Comparison of ENCODE assay signal across 9 cellular contexts in the genomic region with DNA sequence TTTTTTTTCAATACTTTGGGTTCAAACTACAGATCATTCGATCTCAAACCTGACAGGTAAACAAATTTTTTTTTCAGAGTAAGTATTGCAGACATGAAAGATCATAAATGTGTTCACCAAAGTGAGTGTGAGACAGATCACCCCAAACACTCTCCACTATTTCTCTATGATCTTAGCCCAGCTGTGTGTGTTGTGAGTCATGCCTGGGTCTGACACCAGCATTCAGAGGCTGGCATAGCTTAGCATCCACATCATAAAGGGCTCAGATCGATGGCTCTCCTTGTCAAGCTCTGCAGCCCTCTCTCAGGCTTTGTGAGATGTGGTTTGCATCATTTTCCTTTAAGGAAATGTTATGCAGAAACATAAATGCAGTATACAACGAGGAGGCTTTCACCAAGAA.
DNase-seq lines count a peak whose midpoint lies in the region; ATAC-seq, FAIRE-seq and TF ChIP-seq lines count a peak whose summit lies in the region.
"Had no signal": no experiment of that assay in that cellular context is flagged by ENCODE, and none has a peak within 500 bp of the region (broad histone marks: within the 10 kb centered on the region; RNA-seq: fewer than 3 reads in every experiment).

No MANE protein-coding gene starts in this region.

- H3K27ac ChIP-seq in HepG2 (ENCODE audit: extremely low read length, insufficient read depth, low read length): no peak overlapping the region
- no peak overlapping the region for H3K27ac ChIP-seq in Karpas-422 (ENCODE audit: low read length)

- in situ Hi-C loops in HepG2 (cut with HindIII; ENCODE audit: extremely low pct_ligation_motif_present, low pct_unique_long_range_greater_than_20kb): no loop called here

- H3K4me1 ChIP-seq in HepG2 (ENCODE audit: insufficient read depth, low read length): peaks cover 33% of the 10 kb centered on the region
- no peaks in the 10 kb centered on the region for H3K4me1 ChIP-seq in Karpas-422 (ENCODE audit: low read length)

- H4K20me1 ChIP-seq in HepG2 (ENCODE audit: insufficient read depth, low read length) (no peaks in the 10 kb centered on the region), Karpas-422 (ENCODE audit: insufficient read depth, low read depth, low read length) (no peaks in the 10 kb centered on the region)

- H3K9me3 ChIP-seq in HepG2 (ENCODE audit: low read length) (no peaks in the 10 kb centered on the region), Karpas-422 (ENCODE audit: low read length) (no peaks in the 10 kb centered on the region)

- no peaks in the 10 kb centered on the region for H3K9me2 ChIP-seq in Karpas-422 (replicated peaks; ENCODE audit: insufficient read depth, low read length)

- TF ChIP-seq RAD21 in HepG2 (CRISPR knock-in tag; IDR thresholded peaks at IDR 0.05): no peak

- DNase-seq in AG08396 (ENCODE audit: low spot score) (peak; percentile 69), HT1080 (ENCODE audit: low read depth) (peak; percentile 85), amniotic epithelial cell (ENCODE audit: low read depth) (peak; percentile 77), HepG2 (ENCODE audit: low spot score) (peak; percentile 43), Karpas-422 (no peak), NOMO-1 treated with dmso at 0.1 percent for 144 hours (lab: John Stamatoyannopoulos, UW; ENCODE audit: unreplicated experiment) (no peak), NCI-H1105 treated with DMSO at 0.1 percent for 48 hours (lab: John Stamatoyannopoulos, UW) (no peak)

- WGBS in HepG2 (ENCODE audit: low lambda C conversion rate): 21% methylated on average over 3 of the region's 3 CpGs

- H3K79me2 ChIP-seq in HepG2 (ENCODE audit: insufficient read depth, low read length) (no peaks in the 10 kb centered on the region), Karpas-422 (ENCODE audit: low read length) (no peaks in the 10 kb centered on the region)

- TF ChIP-seq POLR2A in HepG2 (IDR thresholded peaks at IDR 0.05; ENCODE audit: insufficient read depth in 1 of 2, low read depth in 2 of 2, low read length in 2 of 2): no peak

- intact Hi-C loops in HepG2 (cut with micrococcal nuclease; ENCODE audit: unreplicated experiment): loop anchor here (5.0 to 10.0 kb wide), 4 partner anchors 73 to 230 kb away; no protein-coding TSS in a partner anchor

- CTCF ChIA-PET in HepG2 (lab: Yijun Ruan, JAX; ENCODE audit: low intra/inter-chr PET ratio, low total read pairs): no interaction called here

- H3K27me3 ChIP-seq in HepG2 (ENCODE audit: control insufficient read depth in 1 of 2, insufficient read depth in 2 of 2, low read length in 2 of 2): no peaks in the 10 kb centered on the region
- H3K27me3 ChIP-seq in Karpas-422 (ENCODE audit: low read length): no peaks in the 10 kb centered on the region

- FAIRE-seq in HepG2 (lab: Jason Lieb, UNC): no peak
- FAIRE-seq: GM12892 had no signal

- TF ChIP-seq EP300 in HepG2 (IDR thresholded peaks at IDR 0.05; ENCODE audit: low read depth in 2 of 2, low read length in 2 of 2) (no peak), HepG2 (CRISPR knock-in tag; IDR thresholded peaks at IDR 0.05; ENCODE audit: borderline replicate concordance) (no peak)

- H3K9ac ChIP-seq in HepG2 (ENCODE audit: insufficient read depth, low read depth, low read length): no peak overlapping the region
- no peak overlapping the region for H3K9ac ChIP-seq in Karpas-422 (ENCODE audit: low read length)

- H3K4me3 ChIP-seq in HepG2 (replicated peaks in 1 of 3; ENCODE audit: insufficient read depth in 1 of 3, low read depth in 2 of 3, low read length in 3 of 3) (no peak overlapping the region), Karpas-422 (ENCODE audit: low read length) (no peak overlapping the region)

- ATAC-seq in HepG2 (peak; percentile 15; the same call in 1 of the 3 replicates), GM19463 (IDR thresholded peaks at IDR 0.05; ENCODE audit: unreplicated experiment) (no peak)

- no peak overlapping the region for H3K4me2 ChIP-seq in HepG2 (ENCODE audit: low read depth, low read length)
- H3K4me2 ChIP-seq in Karpas-422 (ENCODE audit: low read depth, low read length, poor library complexity, severe bottlenecking): no peak overlapping the region

- POLR2A ChIA-PET in HepG2 (lab: Yijun Ruan, JAX): no interaction called here

- H3K36me3 ChIP-seq in HepG2 (replicated peaks in 1 of 2; ENCODE audit: control insufficient read depth in 1 of 2, insufficient read depth in 2 of 2, low read length in 2 of 2) (no peaks in the 10 kb centered on the region), Karpas-422 (ENCODE audit: insufficient read depth, low read length) (no peaks in the 10 kb centered on the region)

- no peak overlapping the region for H2AFZ ChIP-seq in HepG2 (ENCODE audit: low read length)
- H2AFZ ChIP-seq in Karpas-422 (ENCODE audit: low read length): no peak overlapping the region

- TF ChIP-seq CTCF in HepG2 (CRISPR knock-in tag; IDR thresholded peaks at IDR 0.05): no peak

- BruUV-seq in HepG2 (replicated peaks; lab: Mats Ljungman, UMichigan): no TSS peak

TF ChIP-seq in HepG2, 621 proteins besides CTCF, POLR2A, EP300 and RAD21:
- no peak for TF ChIP-seq ZNF678 (CRISPR knock-in tag; IDR thresholded peaks at IDR 0.05)
- no peak for TF ChIP-seq ZNF446 (CRISPR knock-in tag; IDR thresholded peaks at IDR 0.05)
- TF ChIP-seq ZNF275 (CRISPR knock-in tag; IDR thresholded peaks at IDR 0.05; ENCODE audit: borderline replicate concordance): no peak
- TF ChIP-seq FOSL2 (CRISPR knock-in tag; IDR thresholded peaks at IDR 0.05): peak; percentile 60

Comparison
In these comparisons a context has a peak if more than half of its experiments do, and no peak if none do; other contexts are left out.
1. DNase-seq: peak in AG08396 (single experiment), HT1080 (single experiment), amniotic epithelial cell (single experiment) and HepG2 (single experiment); none in Karpas-422 (single experiment), NOMO-1 treated with dmso at 0.1 percent for 144 hours (single experiment) and NCI-H1105 treated with DMSO at 0.1 percent for 48 hours (single experiment).